ENCODE assay signal across 1 cellular context in the genomic region with DNA sequence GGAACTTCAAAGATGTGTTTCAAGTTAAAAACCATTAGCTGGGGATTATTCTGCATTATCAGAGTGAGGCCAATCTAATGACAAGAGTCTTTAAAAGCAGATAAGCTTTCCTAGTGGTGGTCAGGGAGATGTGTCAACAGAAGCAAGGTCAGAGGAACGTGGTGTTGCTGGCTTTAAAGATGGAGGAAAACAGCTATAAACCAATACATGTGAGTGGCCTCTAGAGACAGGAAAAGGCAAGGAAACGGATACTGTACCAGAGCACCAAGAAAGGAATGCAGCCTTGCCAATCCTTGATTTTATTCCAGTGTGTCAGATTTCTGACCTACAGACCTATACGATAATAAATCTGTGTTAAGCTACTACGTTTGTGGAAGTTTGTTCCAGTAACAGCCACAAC.
TF ChIP-seq lines count a peak whose summit lies in the region.

No MANE protein-coding gene starts in this region.

TF ChIP-seq in H1, 55 proteins besides CTCF, POLR2A, EP300 and RAD21:
- no peak for TF ChIP-seq GABPA (IDR thresholded peaks at IDR 0.05; ENCODE audit: borderline replicate concordance, insufficient read depth, low read length)
- no peak for TF ChIP-seq HDAC6 (IDR thresholded peaks at IDR 0.05; ENCODE audit: low read depth, low read length)
- TF ChIP-seq SUZ12 (IDR thresholded peaks at IDR 0.05; ENCODE audit: low read length) = no peak
- TF ChIP-seq NANOG (IDR thresholded peaks at IDR 0.05; ENCODE audit: insufficient read depth, low read depth, low read length, poor library complexity, severe bottlenecking) = no peak
- no peak for TF ChIP-seq SP4 (IDR thresholded peaks at IDR 0.05; ENCODE audit: low read length)
- TF ChIP-seq TCF12 (IDR thresholded peaks at IDR 0.05; ENCODE audit: low read depth, low read length) = no peak
- TF ChIP-seq YY1 (IDR thresholded peaks at IDR 0.05; ENCODE audit: low read depth, low read length) = peak; percentile 28; the same call in 1 of the 2 replicates
TF ChIP-seq in H1: peak in this region for 1.
